ENCODE assay signal across 8 cellular contexts in the genomic region with DNA sequence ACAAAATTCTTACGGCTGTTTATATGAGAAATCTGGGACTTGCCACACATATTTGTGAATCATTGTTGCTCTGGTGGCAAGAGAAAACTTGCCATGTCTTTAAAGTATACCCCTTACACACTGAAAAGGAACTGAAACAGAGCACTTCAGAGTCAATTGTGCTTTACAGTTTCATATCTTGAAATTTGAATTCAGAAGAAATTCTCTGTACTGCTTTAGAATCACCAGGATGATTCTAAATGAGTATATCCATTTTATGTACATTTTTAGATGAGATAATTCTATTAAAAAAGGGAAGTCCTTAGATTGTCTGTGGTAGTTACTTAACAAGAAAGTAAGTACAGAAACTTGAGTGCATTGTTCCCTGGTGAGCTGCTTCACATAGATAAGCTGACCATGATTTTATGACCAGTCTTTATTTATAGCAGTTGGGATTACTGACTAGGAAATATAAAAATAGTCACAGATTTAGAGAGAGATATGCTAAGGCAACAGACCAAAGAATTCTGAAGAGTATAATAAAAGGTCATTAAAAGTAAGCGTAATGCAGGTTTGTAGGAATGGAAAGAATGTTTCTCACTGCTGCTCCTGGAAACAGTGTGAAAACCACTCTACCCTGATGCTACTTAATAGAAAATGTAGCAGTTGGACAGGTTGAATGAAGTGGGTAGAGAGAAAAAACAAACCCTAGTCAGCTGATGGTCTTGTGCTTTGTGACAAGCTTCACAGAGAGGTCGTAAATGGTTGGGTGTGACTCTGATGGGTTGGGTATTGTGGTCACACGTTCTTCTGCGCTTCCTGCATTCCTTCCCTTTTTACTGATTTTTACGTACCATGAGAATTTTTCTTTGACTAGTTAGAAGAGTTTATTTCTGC. TPM values are rescaled to one million over a fixed set of nuclear protein-coding genes. Genes with fewer than 3 reads are reported as not detected.
DNase-seq lines count a peak whose midpoint lies in the region; ATAC-seq and TF ChIP-seq lines count a peak whose summit lies in the region.

No MANE protein-coding gene starts in this region.

- no peaks in the 10 kb centered on the region for H3K9me3 ChIP-seq in heart left ventricle

- no peaks in the 10 kb centered on the region for H3K9me3 Mint-ChIP-seq in stimulated activated effector memory CD8-positive, alpha-beta T cell treated with anti-CD3 and anti-CD28 coated beads, Interleukin-12 subunit alpha, Interleukin-12 subunit beta, amount 100 ng/mL, for 72 hours

- 19 to 26% (median 23%) methylated on average over 6 of the region's 6 CpGs for WGBS in heart left ventricle, 4 donors

- TF ChIP-seq CTCF in VCaP (conservative IDR thresholded peaks at IDR 0.05), result no peak
- no peak for TF ChIP-seq CTCF in heart left ventricle (IDR thresholded peaks at IDR 0.05)

- DNase-seq in GF-D8 (lab: John Stamatoyannopoulos, UW) (peak; percentile 85), heart left ventricle (peak in 1 of 5 donors; percentile 38), T-helper 9 cell (no peak)
- no peak for DNase-seq in stimulated activated effector memory CD8-positive, alpha-beta T cell treated with anti-CD3 and anti-CD28 coated beads, Interleukin-12 subunit alpha, Interleukin-12 subunit beta, amount 100 ng/mL, for 72 hours (ENCODE audit: low spot score in 2 of 2)
- no peak for DNase-seq in effector CD4-positive, alpha-beta T cell

- ATAC-seq in GM21360 (IDR thresholded peaks at IDR 0.05; ENCODE audit: unreplicated experiment) (peak; percentile 82), HG03558 (IDR thresholded peaks at IDR 0.05; ENCODE audit: extremely low read depth, unreplicated experiment) (peak; percentile 77), heart left ventricle (peak; percentile 40 to 73 (median 56))
- peak; percentile 74 for ATAC-seq in stimulated activated effector memory CD8-positive, alpha-beta T cell treated with anti-CD3 and anti-CD28 coated beads, Interleukin-12 subunit alpha, Interleukin-12 subunit beta, amount 100 ng/mL, for 72 hours

- peak overlapping the region; percentile 49 for H3K4me3 Mint-ChIP-seq in stimulated activated effector memory CD8-positive, alpha-beta T cell treated with anti-CD3 and anti-CD28 coated beads, Interleukin-12 subunit alpha, Interleukin-12 subunit beta, amount 100 ng/mL, for 72 hours

- intact Hi-C loops in heart left ventricle (cut with DNase I), result loop anchor here in 6 of 10 donors (5.0 kb wide), 2 partner anchors 38 to 43 kb away; partner anchors contain the start of gene FNIP2 (in 3 of the 6)

- peaks cover 54% of the 10 kb centered on the region for H3K4me1 Mint-ChIP-seq in stimulated activated effector memory CD8-positive, alpha-beta T cell treated with anti-CD3 and anti-CD28 coated beads, Interleukin-12 subunit alpha, Interleukin-12 subunit beta, amount 100 ng/mL, for 72 hours

- no peaks in the 10 kb centered on the region for H3K27me3 ChIP-seq in heart left ventricle

- TF ChIP-seq POLR2A in heart left ventricle (IDR thresholded peaks at IDR 0.05), result no peak

- no peaks in the 10 kb centered on the region for H3K36me3 Mint-ChIP-seq in stimulated activated effector memory CD8-positive, alpha-beta T cell treated with anti-CD3 and anti-CD28 coated beads, Interleukin-12 subunit alpha, Interleukin-12 subunit beta, amount 100 ng/mL, for 72 hours

- H3K4me1 ChIP-seq in heart left ventricle, result peaks cover 12 to 94% (median 74%) of the 10 kb centered on the region in 12 donors

- peak overlapping the region in 8 of 12 donors; percentile 1 to 22 (median 6) for H3K4me3 ChIP-seq in heart left ventricle

- peak overlapping the region; percentile 67 for H3K27ac Mint-ChIP-seq in stimulated activated effector memory CD8-positive, alpha-beta T cell treated with anti-CD3 and anti-CD28 coated beads, Interleukin-12 subunit alpha, Interleukin-12 subunit beta, amount 100 ng/mL, for 72 hours

- H3K27ac ChIP-seq in VCaP (peak overlapping the region; percentile 99), heart left ventricle (peak overlapping the region; percentile 60 to 91 (median 82))

- no peaks in the 10 kb centered on the region for H3K36me3 ChIP-seq in heart left ventricle

RNA-seq across cellular contexts. Expression of gene FNIP2, which starts 41.0 kb away (rescaled TPM):
- total RNA-seq in heart left ventricle, result 10 to 100 TPM; 32.4 to 87.4 (median 44.7) TPM
- polyA plus RNA-seq in heart left ventricle, result 10 to 100 TPM; 14.5 to 36.8 TPM
